ENCODE assay signal across 16 cellular contexts in genomic region chr7:66732439-66732838, GRCh38. TPM values are rescaled to one million over a fixed set of nuclear protein-coding genes. Genes with fewer than 3 reads are reported as not detected.
DNase-seq lines count a peak whose midpoint lies in the region; ATAC-seq, FAIRE-seq and TF ChIP-seq lines count a peak whose summit lies in the region.
"Had no signal": no experiment of that assay in that cellular context is flagged by ENCODE, and none has a peak within 500 bp of the region (broad histone marks: within the 10 kb centered on the region; RNA-seq: fewer than 3 reads in every experiment).

No MANE protein-coding gene starts in this region.

- H2BK120ac ChIP-seq in H1 (replicated peaks; ENCODE audit: low read depth, low read length) = no peak overlapping the region

- ATAC-seq in GM19023 (IDR thresholded peaks at IDR 0.05; ENCODE audit: unreplicated experiment) = peak; percentile 54
- ATAC-seq in HG02870 (IDR thresholded peaks at IDR 0.05; ENCODE audit: unreplicated experiment) = peak; percentile 61
- ATAC-seq: lower lobe of right lung had no signal

- TF ChIP-seq RAD21 in H1 (IDR thresholded peaks at IDR 0.05 in 1 of 2, conservative IDR thresholded peaks at IDR 0.05 in 1 of 2; ENCODE audit: low read depth in 2 of 2, low read length in 2 of 2) = no peak

- no peak for TF ChIP-seq POLR2A in H1 (IDR thresholded peaks at IDR 0.05; ENCODE audit: control extremely low read depth in 1 of 2, low read depth in 2 of 2, low read length in 2 of 2)

- no peak overlapping the region; the same call in 1 of the 2 replicates for H2BK5ac ChIP-seq in H1 (ENCODE audit: low read depth, low read length)

- no peak overlapping the region for H3K4me2 ChIP-seq in H1 (ENCODE audit: insufficient read depth in 1 of 2, low read depth in 2 of 2, low read length in 2 of 2)
- H3K4me2 ChIP-seq in MM.1S (ENCODE audit: low read depth, low read length) = no peak overlapping the region

- H2BK12ac ChIP-seq in H1 (ENCODE audit: low read depth, low read length) = no peak overlapping the region

- H3K27me3 ChIP-seq in H1 (replicated peaks in 1 of 4; ENCODE audit: control insufficient read depth in 3 of 4, extremely low read depth in 1 of 4, insufficient read depth in 3 of 4, low read length in 3 of 4) (no peaks in the 10 kb centered on the region), MM.1S (replicated peaks; ENCODE audit: insufficient read depth, low read length) (no peaks in the 10 kb centered on the region)
- H3K27me3 ChIP-seq: brain microvascular endothelial cell, vagina had no signal

- no peaks in the 10 kb centered on the region for H3K79me1 ChIP-seq in H1 (ENCODE audit: low read depth, low read length)

- H3K27ac ChIP-seq in H1 (ENCODE audit: low read depth, low read length) (no peak overlapping the region), MM.1S (ENCODE audit: low read length) (no peak overlapping the region)
- H3K27ac ChIP-seq: brain microvascular endothelial cell, lower lobe of right lung, vagina had no signal

- no peak overlapping the region for H3K14ac ChIP-seq in H1 (ENCODE audit: insufficient read length)

- TF ChIP-seq CTCF in GM12873 (IDR thresholded peaks at IDR 0.05; ENCODE audit: insufficient read depth, low read depth, low read length, missing control alignments) = peak; percentile 32
- TF ChIP-seq CTCF in H1 (IDR thresholded peaks at IDR 0.05; ENCODE audit: control extremely low read depth in 1 of 3, insufficient read depth in 1 of 3, low read depth in 1 of 3, low read length in 3 of 3) = no peak
- no peak for TF ChIP-seq CTCF in MM.1S (IDR thresholded peaks at IDR 0.05; ENCODE audit: low read length)

- no peak overlapping the region for H3K23ac ChIP-seq in H1 (ENCODE audit: insufficient read length)

- POLR2A ChIA-PET in H1 (lab: Charles Lee; ENCODE audit: partially characterized antibody) = interaction anchor here (0.6 to 1.7 kb wide), 2 partner anchors 10 to 51 kb away, joined by 3 to 10 read pairs; partner anchors contain the start of gene RABGEF1

- H2AK5ac ChIP-seq in H1 (ENCODE audit: low read depth, low read length) = 0 out of 2 replicates have a peak overlapping the region, but pooled peaks have one; percentile 46

- WGBS in H1 (ENCODE audit: extremely low coverage in 1 of 2, insufficient coverage in 1 of 2, insufficient read length in 1 of 2, insufficient replicate concordance in 2 of 2, low coverage in 1 of 2, low lambda C conversion rate in 2 of 2, missing lambda C conversion rate in 1 of 2), 2 experiments = 93% methylated on average over 9 of the region's 9 CpGs; no CpG with 5 or more reads in 1 of the 2 experiments

- H3K9me2 ChIP-seq in MM.1S (replicated peaks; ENCODE audit: insufficient read depth, low read length) = no peaks in the 10 kb centered on the region

- H2AFZ ChIP-seq in H1 (ENCODE audit: low read length) = no peak overlapping the region
- no peak overlapping the region for H2AFZ ChIP-seq in MM.1S (ENCODE audit: low read length)

- DNase-seq in H1 (ENCODE audit: low read depth in 1 of 2, low spot score in 2 of 2) (no peak), NCI-H1417 (lab: John Stamatoyannopoulos, UW) (no peak), MM.1S (no peak), posterior vena cava (ENCODE audit: low spot score) (no peak), SHP77 treated with DMSO at 0.1 percent for 48 hours (lab: John Stamatoyannopoulos, UW) (no peak)
- DNase-seq: activated CD4-positive, alpha-beta T cell treated with anti-CD3 and anti-CD28 coated beads, Interleukin-2, amount 10 ng/mL, durations not matched to agents 7 days and 5 days; activated effector memory CD4-positive, alpha-beta T cell treated with Interleukin-2 at 50 U/mL for 16 hours; brain microvascular endothelial cell; DMS153; lower lobe of right lung; NCI-H1930; stimulated activated CD4-positive, alpha-beta T cell treated with anti-CD3 and anti-CD28 coated beads, Interleukin-2, amount 100 ng/mL, for 48 hours had no signal

- H3K23me2 ChIP-seq in H1 (ENCODE audit: low read depth, low read length) = peaks cover 8% of the 10 kb centered on the region; the same call in 1 of the 2 replicates

- H3K4me1 ChIP-seq in H1 (replicated peaks in 1 of 4; ENCODE audit: control insufficient read depth in 3 of 4, insufficient read depth in 4 of 4, low read length in 3 of 4) (no peaks in the 10 kb centered on the region; a peak in 1 of 7 replicates), MM.1S (ENCODE audit: low read length) (no peaks in the 10 kb centered on the region)
- H3K4me1 ChIP-seq: lower lobe of right lung had no signal

- FAIRE-seq in H1 (lab: Jason Lieb, UNC) = no peak

- no peak for TF ChIP-seq EP300 in H1 (IDR thresholded peaks at IDR 0.05; ENCODE audit: borderline replicate concordance in 1 of 2, low read depth in 2 of 2, low read length in 2 of 2)

- H3K9me3 ChIP-seq in H1 (ENCODE audit: insufficient read depth in 2 of 2, low read depth in 1 of 2, low read length in 1 of 2) (peaks cover 0 to 7% of the 10 kb centered on the region in 2 experiments; a peak in 2 of 4 replicates), MM.1S (replicated peaks; ENCODE audit: insufficient read depth, low read length) (no peaks in the 10 kb centered on the region)

- H4K5ac ChIP-seq in H1 (ENCODE audit: insufficient read length, low read depth, low read length) = no peak overlapping the region

- no peak overlapping the region for H3K4me3 ChIP-seq in H1 (ENCODE audit: extremely low read depth in 1 of 4, insufficient read depth in 2 of 4, low read depth in 3 of 4, low read length in 4 of 4)
- no peak overlapping the region for H3K4me3 ChIP-seq in MM.1S (ENCODE audit: low read length)
- H3K4me3 ChIP-seq: lower lobe of right lung, vagina had no signal

- no peak overlapping the region for H4K91ac ChIP-seq in H1 (replicated peaks; ENCODE audit: insufficient read length, low read length)

- H3K56ac ChIP-seq in H1 (replicated peaks; ENCODE audit: insufficient read length, low read depth, low read length) = no peak overlapping the region

- H3K36me3 ChIP-seq in H1 (ENCODE audit: control insufficient read depth in 2 of 4, insufficient read depth in 4 of 4, low read length in 3 of 4) (0 out of 8 replicates have a peak, but pooled peaks cover 0 to 4% (median 0%) of the 10 kb centered on the region in 4 experiments), MM.1S (replicated peaks; ENCODE audit: insufficient read depth, low read length) (no peaks in the 10 kb centered on the region)
- H3K36me3 ChIP-seq: vagina had no signal

- no peaks in the 10 kb centered on the region for H3F3A ChIP-seq in MM.1S (ENCODE audit: insufficient read depth, low read length)

- CTCF ChIA-PET in H1 (lab: Charles Lee; ENCODE audit: partially characterized antibody) = no interaction called here

- peaks cover 0 to 3% of the 10 kb centered on the region in 2 experiments for H4K20me1 ChIP-seq in H1 (replicated peaks in 1 of 2; ENCODE audit: control insufficient read depth in 1 of 2, insufficient read depth in 2 of 2, low read length in 2 of 2)
- no peaks in the 10 kb centered on the region for H4K20me1 ChIP-seq in MM.1S (ENCODE audit: insufficient read depth, low read length)

- intact Hi-C loops in posterior vena cava (cut with DNase I) = loop anchor here in 1 of 2 donors (10.0 kb wide), 1 partner anchor 48 kb away; no protein-coding TSS in a partner anchor

- peak overlapping the region; percentile 57; the same call in 1 of the 2 replicates for H4K8ac ChIP-seq in H1 (ENCODE audit: extremely low read depth, insufficient read depth, low read length)

- H3K4ac ChIP-seq in H1 (replicated peaks; ENCODE audit: insufficient read length, low read depth, low read length) = no peak overlapping the region

- H2BK20ac ChIP-seq in H1 (ENCODE audit: low read length) = no peak overlapping the region

- no peak overlapping the region for H3K18ac ChIP-seq in H1 (ENCODE audit: extremely low read depth, low read length)

- no peak overlapping the region for H3K9ac ChIP-seq in H1 (replicated peaks in 1 of 4; ENCODE audit: extremely low read depth in 1 of 4, low read depth in 3 of 4, low read length in 3 of 4)
- no peak overlapping the region for H3K9ac ChIP-seq in MM.1S (ENCODE audit: low read length)

- no peak overlapping the region for H2BK15ac ChIP-seq in H1 (ENCODE audit: low read length)

- H3K79me2 ChIP-seq in H1 (ENCODE audit: control insufficient read depth in 1 of 2, insufficient read depth in 2 of 2, low read length in 2 of 2) (no peaks in the 10 kb centered on the region), MM.1S (ENCODE audit: low read length) (no peaks in the 10 kb centered on the region)

TF ChIP-seq in H1, 55 proteins besides CTCF, POLR2A, EP300 and RAD21 (continues in another document):
- TF ChIP-seq HDAC6 (IDR thresholded peaks at IDR 0.05; ENCODE audit: low read depth, low read length) (no peak), POLR2AphosphoS5 (IDR thresholded peaks at IDR 0.05; ENCODE audit: low read depth, low read length) (no peak), CBX5 (IDR thresholded peaks at IDR 0.05; ENCODE audit: low read depth, low read length) (no peak), TCF12 (IDR thresholded peaks at IDR 0.05; ENCODE audit: low read depth, low read length) (no peak), CREB1 (IDR thresholded peaks at IDR 0.05) (no peak), SP4 (IDR thresholded peaks at IDR 0.05; ENCODE audit: low read length) (no peak), TBP (IDR thresholded peaks at IDR 0.05; ENCODE audit: low read depth, low read length) (no peak), PHF8 (conservative IDR thresholded peaks at IDR 0.05; ENCODE audit: low read depth, low read length) (no peak), TEAD4 (IDR thresholded peaks at IDR 0.05; ENCODE audit: low read depth, low read length) (no peak), RFX5 (IDR thresholded peaks at IDR 0.05; ENCODE audit: borderline replicate concordance, low read depth, low read length) (no peak), TAF1 (IDR thresholded peaks at IDR 0.05; ENCODE audit: low read depth, low read length) (no peak), TAF7 (optimal IDR thresholded peaks at IDR 0.05; ENCODE audit: borderline replicate concordance, low read depth, low read length) (no peak), SIRT6 (IDR thresholded peaks at IDR 0.05; ENCODE audit: low read length) (no peak), NANOG (IDR thresholded peaks at IDR 0.05; ENCODE audit: insufficient read depth, low read depth, low read length, poor library complexity, severe bottlenecking) (no peak), FOSL1 (IDR thresholded peaks at IDR 0.05; ENCODE audit: insufficient read depth, low read depth, low read length) (no peak)

RNA-seq across cellular contexts. Expression of gene RABGEF1, which starts 8.1 kb away (rescaled TPM):
- 17.3 and 18.0 TPM in 2 replicates for total RNA-seq in H1 (2021; fragmentation: NEBNext Ultra II Directional; extraction: Animal tissue kit (Norgen Biotek cat#: 25700))
- polyA plus RNA-seq in H1 (2011; rRNA removed) = 8.8 and 10.2 TPM in 2 replicates
- 12.7 TPM for polyA plus RNA-seq in H1 (2011; cell fraction: cytosol; rRNA removed)
- polyA plus RNA-seq in H1 (2011; cell fraction: nucleus; rRNA removed) = 16.1 TPM
- polyA plus RNA-seq in H1 (2012, experiment 1 of 2) = 12.5 to 15.9 TPM (median 13.4 TPM) in 4 replicates
- polyA plus RNA-seq in H1 (2012, experiment 2 of 2) = 1.6 TPM
- 7.8 TPM for polyA plus RNA-seq in H1 (2013, experiment 1 of 2)
- polyA plus RNA-seq in H1 (2013, experiment 2 of 2) = 7.8 TPM
- polyA minus RNA-seq in H1 (2011; rRNA and poly(A)+ RNA removed) = 28.8 and 35.9 TPM in 2 replicates
- polyA minus RNA-seq in H1 (2011; cell fraction: cytosol; rRNA and poly(A)+ RNA removed) = 10.3 TPM
- polyA minus RNA-seq in H1 (2011; cell fraction: nucleus; rRNA and poly(A)+ RNA removed) = 14.3 TPM
- 10 to 100 TPM; 29.9 to 39.6 TPM for total RNA-seq in posterior vena cava
